In genomic region chr11:87263439-87263838, GRCh38 we compare ENCODE assay signal across 21 cellular contexts.
"Had no signal": no experiment of that assay in that cellular context is flagged by ENCODE, and none has a peak within 500 bp of the region (broad histone marks: within the 10 kb centered on the region; RNA-seq: fewer than 3 reads in every experiment).

No MANE protein-coding gene starts in this region.

- H2AFZ ChIP-seq: hepatocyte, parathyroid adenoma had no signal

- H3K4me3 ChIP-seq: hepatocyte, testis, uterus had no signal

- H3K4me1 ChIP-seq: parathyroid adenoma had no signal

- H3K27me3 ChIP-seq: hepatocyte, testis, uterus had no signal

- ATAC-seq: activated naive CD8-positive, alpha-beta T cell treated with anti-CD3 and anti-CD28 coated beads, Interleukin-2, amount 50 U/mL, for 24 hours; natural killer cell treated with Interleukin-12 subunit alpha and Interleukin-12 subunit beta and Interleukin-15 and Interleukin-18, amount 100 ng/mL, for 72 hours; right cardiac atrium; stimulated activated memory B cell treated with anti-CD40 and anti-IgM and Interleukin-4, amounts not matched to agents 10 μg/mL and 1 μg/mL and 100 μg/mL, for 72 hours had no signal

- H3K4me1 Mint-ChIP-seq: activated naive CD8-positive, alpha-beta T cell treated with anti-CD3 and anti-CD28 coated beads, Interleukin-2, amount 50 U/mL, for 24 hours; stimulated activated memory B cell treated with anti-CD40 and anti-IgM and Interleukin-4, amounts not matched to agents 10 μg/mL and 1 μg/mL and 100 μg/mL, for 72 hours had no signal

- H3K27me3 Mint-ChIP-seq: activated naive CD8-positive, alpha-beta T cell treated with anti-CD3 and anti-CD28 coated beads, Interleukin-2, amount 50 U/mL, for 24 hours; brain; natural killer cell treated with Interleukin-12 subunit alpha and Interleukin-12 subunit beta and Interleukin-15 and Interleukin-18, amount 100 ng/mL, for 72 hours; stimulated activated memory B cell treated with anti-CD40 and anti-IgM and Interleukin-4, amounts not matched to agents 10 μg/mL and 1 μg/mL and 100 μg/mL, for 72 hours had no signal

- H3K27ac ChIP-seq: hepatocyte, parathyroid adenoma had no signal

- FAIRE-seq: small intestine had no signal

- H3K27ac Mint-ChIP-seq: activated naive CD8-positive, alpha-beta T cell treated with anti-CD3 and anti-CD28 coated beads, Interleukin-2, amount 50 U/mL, for 24 hours; brain; natural killer cell treated with Interleukin-12 subunit alpha and Interleukin-12 subunit beta and Interleukin-15 and Interleukin-18, amount 100 ng/mL, for 72 hours; stimulated activated memory B cell treated with anti-CD40 and anti-IgM and Interleukin-4, amounts not matched to agents 10 μg/mL and 1 μg/mL and 100 μg/mL, for 72 hours had no signal

- H3K9me3 ChIP-seq: testis, uterus had no signal

- DNase-seq: activated CD4-positive, alpha-beta T cell treated with anti-CD3 and anti-CD28 coated beads for 4 hours; activated CD4-positive, alpha-beta T cell treated with anti-CD3 and anti-CD28 coated beads, Interleukin-2, amount 50 U/mL, for 48 hours; activated CD4-positive, CD25-positive, alpha-beta regulatory T cell; activated effector memory CD4-positive, alpha-beta T cell treated with anti-CD3 and anti-CD28 coated beads, Interleukin-2, amount 50 U/mL, for 16 hours; activated naive CD4-positive, alpha-beta T cell treated with anti-CD3 and anti-CD28 coated beads, Interleukin-2, amount 50 U/mL, for 16 hours; activated naive CD8-positive, alpha-beta T cell treated with anti-CD3 and anti-CD28 coated beads, Interleukin-2, amount 50 U/mL, for 24 hours; anterior cingulate cortex; erythroblast; foreskin fibroblast; glutamatergic neuron; right cardiac atrium; small intestine; stimulated activated CD4-positive, alpha-beta T cell treated with anti-CD3 and anti-CD28 coated beads, Interleukin-15, amount 100 ng/mL, for 24 hours; T-helper 9 cell; testis; uterus had no signal

- H3K36me3 Mint-ChIP-seq: brain; natural killer cell treated with Interleukin-12 subunit alpha and Interleukin-12 subunit beta and Interleukin-15 and Interleukin-18, amount 100 ng/mL, for 72 hours had no signal

- H3K9me3 Mint-ChIP-seq: activated naive CD8-positive, alpha-beta T cell treated with anti-CD3 and anti-CD28 coated beads, Interleukin-2, amount 50 U/mL, for 24 hours; brain; natural killer cell treated with Interleukin-12 subunit alpha and Interleukin-12 subunit beta and Interleukin-15 and Interleukin-18, amount 100 ng/mL, for 72 hours; stimulated activated memory B cell treated with anti-CD40 and anti-IgM and Interleukin-4, amounts not matched to agents 10 μg/mL and 1 μg/mL and 100 μg/mL, for 72 hours had no signal

- H3K4me3 Mint-ChIP-seq: activated naive CD8-positive, alpha-beta T cell treated with anti-CD3 and anti-CD28 coated beads, Interleukin-2, amount 50 U/mL, for 24 hours; brain; natural killer cell treated with Interleukin-12 subunit alpha and Interleukin-12 subunit beta and Interleukin-15 and Interleukin-18, amount 100 ng/mL, for 72 hours; stimulated activated memory B cell treated with anti-CD40 and anti-IgM and Interleukin-4, amounts not matched to agents 10 μg/mL and 1 μg/mL and 100 μg/mL, for 72 hours had no signal

- H3K9ac ChIP-seq: parathyroid adenoma had no signal

- H3K4me2 ChIP-seq: hepatocyte had no signal

- H3K36me3 ChIP-seq: uterus had no signal
